Comparison of ENCODE assay signal across 9 cellular contexts in genomic region chr20:63554361-63555278, GRCh38. TPM values are rescaled to one million over a fixed set of nuclear protein-coding genes. Genes with fewer than 3 reads are reported as not detected.
DNase-seq lines count a peak whose midpoint lies in the region; ATAC-seq and TF ChIP-seq lines count a peak whose summit lies in the region.
"Had no signal": no experiment of that assay in that cellular context is flagged by ENCODE, and none has a peak within 500 bp of the region (broad histone marks: within the 10 kb centered on the region; RNA-seq: fewer than 3 reads in every experiment).

No MANE protein-coding gene starts in this region.

- no peaks in the 10 kb centered on the region for H3K36me3 Mint-ChIP-seq in GM23338 (ENCODE audit: low read depth)
- no peaks in the 10 kb centered on the region for H3K36me3 Mint-ChIP-seq in activated naive CD8-positive, alpha-beta T cell treated with anti-CD3 and anti-CD28 coated beads, Interleukin-2, amount 50 U/mL, for 24 hours (ENCODE audit: low read depth)

- H3K27ac Mint-ChIP-seq in GM23338: no peak overlapping the region
- no peak overlapping the region for H3K27ac Mint-ChIP-seq in activated naive CD8-positive, alpha-beta T cell treated with anti-CD3 and anti-CD28 coated beads, Interleukin-2, amount 50 U/mL, for 24 hours

- H3K27ac ChIP-seq in GM23338 (ENCODE audit: low read depth) (no peak overlapping the region), mesodermal cell (ENCODE audit: low read depth, low read length, severe bottlenecking) (no peak overlapping the region)

- intact Hi-C loops in sciatic nerve (cut with DNase I): no loop called here

- no peaks in the 10 kb centered on the region for H3K79me2 ChIP-seq in GM23338 (replicated peaks; ENCODE audit: insufficient read depth)

- H3K27me3 Mint-ChIP-seq in GM23338 (ENCODE audit: insufficient read depth, low read depth, poor library complexity): peaks cover 10% of the 10 kb centered on the region
- peaks cover 4% of the 10 kb centered on the region for H3K27me3 Mint-ChIP-seq in activated naive CD8-positive, alpha-beta T cell treated with anti-CD3 and anti-CD28 coated beads, Interleukin-2, amount 50 U/mL, for 24 hours

- peaks cover 7% of the 10 kb centered on the region; the same call in 1 of the 2 replicates for H3K4me1 ChIP-seq in GM23338 (ENCODE audit: insufficient read depth)
- H3K4me1 ChIP-seq in mesodermal cell (ENCODE audit: control insufficient read depth, insufficient read depth, low read length, poor library complexity, severe bottlenecking): peaks cover 9% of the 10 kb centered on the region

- peaks cover 16% of the 10 kb centered on the region; the same call in 2 of the 3 replicates for H3K4me1 Mint-ChIP-seq in GM23338
- peaks cover 11% of the 10 kb centered on the region for H3K4me1 Mint-ChIP-seq in activated naive CD8-positive, alpha-beta T cell treated with anti-CD3 and anti-CD28 coated beads, Interleukin-2, amount 50 U/mL, for 24 hours

- H3K9me3 ChIP-seq in mesodermal cell (ENCODE audit: control insufficient read depth, low read length): no peaks in the 10 kb centered on the region

- TF ChIP-seq CTCF in AG10803 (conservative IDR thresholded peaks at IDR 0.05; ENCODE audit: low read length): no peak
- TF ChIP-seq CTCF in GM23338 (conservative IDR thresholded peaks at IDR 0.05; ENCODE audit: low read depth in 2 of 2): no peak

- H3K4me3 ChIP-seq in AG10803 (ENCODE audit: low read length): peak overlapping the region; percentile 66
- H3K4me3 ChIP-seq in GM23338: peak overlapping the region; percentile 94
- peak overlapping the region; percentile 53 for H3K4me3 ChIP-seq in mesodermal cell (ENCODE audit: extremely low read depth, insufficient read depth, low read length, poor library complexity, severe bottlenecking)

- H3K4me3 Mint-ChIP-seq in GM23338: peak overlapping the region; percentile 75
- H3K4me3 Mint-ChIP-seq in activated naive CD8-positive, alpha-beta T cell treated with anti-CD3 and anti-CD28 coated beads, Interleukin-2, amount 50 U/mL, for 24 hours: peak overlapping the region; percentile 34

- no peaks in the 10 kb centered on the region for H3K27me3 ChIP-seq in GM23338 (ENCODE audit: insufficient read depth)

- ATAC-seq in GM23338 (peak; percentile 5), sciatic nerve (no peak)
- ATAC-seq in activated naive CD8-positive, alpha-beta T cell treated with anti-CD3 and anti-CD28 coated beads, Interleukin-2, amount 50 U/mL, for 24 hours: peak; percentile 12

- 80 to 83% methylated on average over 38 of the region's 38 CpGs for WGBS in mesodermal cell (ENCODE audit: insufficient coverage in 2 of 2), 2 experiments

- H3K9me3 Mint-ChIP-seq in GM23338: peaks cover 2% of the 10 kb centered on the region; the same call in 1 of the 3 replicates
- H3K9me3 Mint-ChIP-seq in activated naive CD8-positive, alpha-beta T cell treated with anti-CD3 and anti-CD28 coated beads, Interleukin-2, amount 50 U/mL, for 24 hours: no peaks in the 10 kb centered on the region

- H2AFZ ChIP-seq in GM23338: no peak overlapping the region

- H4K20me1 ChIP-seq in GM23338 (replicated peaks; ENCODE audit: insufficient read depth): no peaks in the 10 kb centered on the region

- DNase-seq in AG10803 (ENCODE audit: low read depth) (no peak), GM23338 (ENCODE audit: low spot score) (peak; percentile 38), ureter (ENCODE audit: low spot score) (no peak), sciatic nerve (ENCODE audit: low spot score) (no peak), AML-193 (lab: John Stamatoyannopoulos, UW) (no peak), MV-4-11 (lab: John Stamatoyannopoulos, UW) (no peak)
- DNase-seq in activated naive CD8-positive, alpha-beta T cell treated with anti-CD3 and anti-CD28 coated beads, Interleukin-2, amount 50 U/mL, for 24 hours: no peak
- DNase-seq: SW 1271 had no signal

- no peaks in the 10 kb centered on the region for H3K36me3 ChIP-seq in GM23338 (ENCODE audit: insufficient read depth)
- no peaks in the 10 kb centered on the region for H3K36me3 ChIP-seq in mesodermal cell (ENCODE audit: control insufficient read depth, insufficient read depth, low read length)

- H3K9me2 ChIP-seq in GM23338 (ENCODE audit: insufficient read depth): no peaks in the 10 kb centered on the region

- peaks cover 13% of the 10 kb centered on the region; the same call in 1 of the 2 replicates for H3F3A ChIP-seq in GM23338 (replicated peaks; ENCODE audit: low read depth)

- peak overlapping the region; percentile 91 for H3K4me2 ChIP-seq in GM23338

TF ChIP-seq in GM23338, 12 proteins besides CTCF, POLR2A, EP300 and RAD21:
- TF ChIP-seq ZNF331 (CRISPR knock-in tag; IDR thresholded peaks at IDR 0.05; ENCODE audit: low read depth) (no peak), EZH2 (IDR thresholded peaks at IDR 0.05; ENCODE audit: low read depth, unreplicated experiment) (no peak), STAT1 (IDR thresholded peaks at IDR 0.05; ENCODE audit: unreplicated experiment) (no peak)

RNA-seq across cellular contexts. Expression of gene FNDC11, which starts 0.7 kb away (rescaled TPM):
- total RNA-seq in GM23338 (2014; rRNA removed; shearing (Covaris generic)): 5.3 and 6.5 TPM in 2 replicates
- polyA plus RNA-seq in GM23338 (2016; fragmentation: Nextera tagmentation; extraction: Ambion mirVana): 3.4 and 3.5 TPM in 2 replicates
- polyA plus RNA-seq in mesodermal cell (2013, experiment 1 of 2): 3.6 TPM
- polyA plus RNA-seq in mesodermal cell (2013, experiment 2 of 2): 4.1 TPM
- total RNA-seq in ureter: 1.6 TPM
- total RNA-seq in sciatic nerve: 0.94 TPM

RNA-seq across cellular contexts. Expression of gene SRMS, which starts 7.1 kb away (rescaled TPM):
- 0.50 and 0.59 TPM in 2 replicates for total RNA-seq in GM23338 (2014; rRNA removed; shearing (Covaris generic))
- 0.23 TPM in 1 of 2 replicates, not detected in the other for polyA plus RNA-seq in GM23338 (2016; fragmentation: Nextera tagmentation; extraction: Ambion mirVana)
- polyA plus RNA-seq in mesodermal cell (2013, experiment 1 of 2): not detected
- polyA plus RNA-seq in mesodermal cell (2013, experiment 2 of 2): not detected
- total RNA-seq in ureter (0.26 TPM), sciatic nerve (not detected)

RNA-seq across cellular contexts. Expression of gene PTK6, which starts 17.4 kb away (rescaled TPM):
- total RNA-seq in GM23338 (2014; rRNA removed; shearing (Covaris generic)): 0.28 TPM in 1 of 2 replicates, not detected in the other
- polyA plus RNA-seq in GM23338 (2016; fragmentation: Nextera tagmentation; extraction: Ambion mirVana): 0.07 TPM in 1 of 2 replicates, not detected in the other
- not detected for polyA plus RNA-seq in mesodermal cell (2013, experiment 1 of 2)
- not detected for polyA plus RNA-seq in mesodermal cell (2013, experiment 2 of 2)
- total RNA-seq in ureter: 55.1 TPM
- 0.13 TPM for total RNA-seq in sciatic nerve

RNA-seq across cellular contexts. Expression of gene HELZ2, which starts 19.4 kb away (rescaled TPM):
- total RNA-seq in GM23338 (2014; rRNA removed; shearing (Covaris generic)): 39.6 and 48.9 TPM in 2 replicates
- polyA plus RNA-seq in GM23338 (2016; fragmentation: Nextera tagmentation; extraction: Ambion mirVana): 4.6 and 5.2 TPM in 2 replicates
- polyA plus RNA-seq in mesodermal cell (2013, experiment 1 of 2): 21.1 TPM
- polyA plus RNA-seq in mesodermal cell (2013, experiment 2 of 2): 14.2 TPM
- total RNA-seq in ureter (35.6 TPM), sciatic nerve (21.4 TPM)

RNA-seq across cellular contexts. Expression of gene PPDPF, which starts 34.1 kb away (rescaled TPM):
- 117 and 141 TPM in 2 replicates for total RNA-seq in GM23338 (2014; rRNA removed; shearing (Covaris generic))
- 83.9 and 92.9 TPM in 2 replicates for polyA plus RNA-seq in GM23338 (2016; fragmentation: Nextera tagmentation; extraction: Ambion mirVana)
- polyA plus RNA-seq in mesodermal cell (2013, experiment 1 of 2): 264 TPM
- polyA plus RNA-seq in mesodermal cell (2013, experiment 2 of 2): 214 TPM
- 507 TPM for total RNA-seq in ureter
- total RNA-seq in sciatic nerve: 257 TPM

Comparison
In these comparisons a context has a peak if more than half of its experiments do, and no peak if none do; other contexts are left out.
1. RNA of gene PTK6, which starts 17.4 kb away (total RNA-seq): 55.1 TPM in ureter (single experiment); 0.28 TPM in GM23338 and 0.13 TPM in sciatic nerve (single experiment); every median in the first group is over 10 times any median in the second.
2. Peak in every context shown above with its lines, with median percentiles within 50 percentile points of each other: H3K4me3 ChIP-seq.